Comparison of ENCODE assay signal across 25 cellular contexts in genomic region chr2:121004271-121004812, GRCh38.
"Had no signal": no experiment of that assay in that cellular context is flagged by ENCODE, and none has a peak within 500 bp of the region (broad histone marks: within the 10 kb centered on the region; RNA-seq: fewer than 3 reads in every experiment).

No MANE protein-coding gene starts in this region.

- H3K36me3 ChIP-seq: adrenal gland, colonic mucosa, gastrocnemius medialis, heart left ventricle had no signal

- H3K4me3 ChIP-seq: adrenal gland, body of pancreas, colonic mucosa, gastrocnemius medialis, heart left ventricle had no signal

- H3K9me3 Mint-ChIP-seq: activated CD4-positive, alpha-beta memory T cell treated with anti-CD3 and anti-CD28 coated beads for 36 hours; activated CD4-positive, alpha-beta T cell treated with anti-CD3 and anti-CD28 coated beads, Interleukin-2, amount 10 ng/mL, durations not matched to agents 24 days and 14 days; activated naive CD4-positive, alpha-beta T cell treated with anti-CD3 and anti-CD28 coated beads for 36 hours; activated naive CD8-positive, alpha-beta T cell treated with anti-CD3 and anti-CD28 coated beads, Interleukin-2, amount 50 U/mL, for 24 hours had no signal

- H3K9me3 ChIP-seq: adrenal gland, body of pancreas, colonic mucosa, gastrocnemius medialis had no signal

- DNase-seq: activated CD4-positive, alpha-beta memory T cell treated with anti-CD3 and anti-CD28 coated beads for 36 hours; activated CD4-positive, alpha-beta T cell treated with anti-CD3 and anti-CD28 coated beads for 36 hours; activated CD4-positive, alpha-beta T cell treated with anti-CD3 and anti-CD28 coated beads, Interleukin-2, amount 10 ng/mL, durations not matched to agents 24 days and 14 days; activated CD4-positive, CD25-positive, alpha-beta regulatory T cell; activated CD4-positive, CD25-positive, alpha-beta regulatory T cell treated with anti-CD3 and anti-CD28 coated beads, Interleukin-2, amount 50 U/mL, for 72 hours; activated CD8-positive, alpha-beta T cell treated with anti-CD3 and anti-CD28 coated beads, Interleukin-2, amount 10 ng/mL, durations not matched to agents 7 days and 5 days; activated effector memory CD4-positive, alpha-beta T cell treated with anti-CD3 and anti-CD28 coated beads, Interleukin-2, amount 50 U/mL, for 16 hours; activated naive CD4-positive, alpha-beta T cell treated with anti-CD3 and anti-CD28 coated beads for 36 hours; activated naive CD8-positive, alpha-beta T cell treated with anti-CD3 and anti-CD28 coated beads for 36 hours; activated naive CD8-positive, alpha-beta T cell treated with anti-CD3 and anti-CD28 coated beads, Interleukin-2, amount 50 U/mL, for 24 hours; activated T-cell treated with anti-CD3 and anti-CD28 coated beads, Interleukin-2, amount 50 U/mL, for 4 hours; amygdala; body of pancreas; caudate nucleus; colonic mucosa; effector CD8-positive, alpha-beta T cell; gastrocnemius medialis; glutamatergic neuron; heart left ventricle; T-helper 1 cell; T-helper 2 cell had no signal

- H3K4me3 Mint-ChIP-seq: activated CD4-positive, alpha-beta memory T cell treated with anti-CD3 and anti-CD28 coated beads for 36 hours; activated CD4-positive, alpha-beta T cell treated with anti-CD3 and anti-CD28 coated beads for 36 hours; activated CD4-positive, alpha-beta T cell treated with anti-CD3 and anti-CD28 coated beads, Interleukin-2, amount 10 ng/mL, durations not matched to agents 24 days and 14 days; activated CD8-positive, alpha-beta T cell treated with anti-CD3 and anti-CD28 coated beads, Interleukin-2, amount 10 ng/mL, durations not matched to agents 7 days and 5 days; activated naive CD4-positive, alpha-beta T cell treated with anti-CD3 and anti-CD28 coated beads for 36 hours; activated naive CD4-positive, alpha-beta T cell treated with anti-CD3 and anti-CD28 coated beads, Interleukin-2, amount 50 U/mL, for 24 hours; activated naive CD8-positive, alpha-beta T cell treated with anti-CD3 and anti-CD28 coated beads for 36 hours; activated naive CD8-positive, alpha-beta T cell treated with anti-CD3 and anti-CD28 coated beads, Interleukin-2, amount 50 U/mL, for 24 hours; activated T-cell treated with anti-CD3 and anti-CD28 coated beads, Interleukin-2, amount 50 U/mL, for 4 hours; activated T-helper 17 cell treated with anti-CD3 and anti-CD28 coated beads, Interleukin-2, amount 50 U/mL, for 72 hours had no signal

- H3K27me3 ChIP-seq: adrenal gland, body of pancreas, colonic mucosa, gastrocnemius medialis had no signal

- H3K36me3 Mint-ChIP-seq: activated CD4-positive, alpha-beta memory T cell treated with anti-CD3 and anti-CD28 coated beads for 36 hours; activated naive CD4-positive, alpha-beta T cell treated with anti-CD3 and anti-CD28 coated beads, Interleukin-2, amount 50 U/mL, for 24 hours; activated naive CD8-positive, alpha-beta T cell treated with anti-CD3 and anti-CD28 coated beads for 36 hours had no signal

- H3K4me1 Mint-ChIP-seq: activated CD4-positive, alpha-beta T cell treated with anti-CD3 and anti-CD28 coated beads for 36 hours; activated CD4-positive, alpha-beta T cell treated with anti-CD3 and anti-CD28 coated beads, Interleukin-2, amount 10 ng/mL, durations not matched to agents 24 days and 14 days; activated naive CD4-positive, alpha-beta T cell treated with anti-CD3 and anti-CD28 coated beads, Interleukin-2, amount 50 U/mL, for 24 hours; activated naive CD8-positive, alpha-beta T cell treated with anti-CD3 and anti-CD28 coated beads for 36 hours; activated naive CD8-positive, alpha-beta T cell treated with anti-CD3 and anti-CD28 coated beads, Interleukin-2, amount 50 U/mL, for 24 hours; activated T-helper 17 cell treated with anti-CD3 and anti-CD28 coated beads, Interleukin-2, amount 50 U/mL, for 72 hours had no signal

- H3K4me1 ChIP-seq: adrenal gland, body of pancreas, colonic mucosa, foreskin keratinocyte, gastrocnemius medialis, heart left ventricle had no signal

- H3K27ac ChIP-seq: adrenal gland, body of pancreas, colonic mucosa, foreskin keratinocyte, gastrocnemius medialis, heart left ventricle had no signal

- H3K27me3 Mint-ChIP-seq: activated CD4-positive, alpha-beta T cell treated with anti-CD3 and anti-CD28 coated beads, Interleukin-2, amount 10 ng/mL, durations not matched to agents 24 days and 14 days had no signal

- H3K27ac Mint-ChIP-seq: activated CD4-positive, alpha-beta memory T cell treated with anti-CD3 and anti-CD28 coated beads for 36 hours; activated CD4-positive, alpha-beta T cell treated with anti-CD3 and anti-CD28 coated beads for 36 hours; activated CD4-positive, alpha-beta T cell treated with anti-CD3 and anti-CD28 coated beads, Interleukin-2, amount 10 ng/mL, durations not matched to agents 24 days and 14 days; activated CD8-positive, alpha-beta T cell treated with anti-CD3 and anti-CD28 coated beads, Interleukin-2, amount 10 ng/mL, durations not matched to agents 7 days and 5 days; activated naive CD4-positive, alpha-beta T cell treated with anti-CD3 and anti-CD28 coated beads for 36 hours; activated naive CD4-positive, alpha-beta T cell treated with anti-CD3 and anti-CD28 coated beads, Interleukin-2, amount 50 U/mL, for 24 hours; activated naive CD8-positive, alpha-beta T cell treated with anti-CD3 and anti-CD28 coated beads for 36 hours; activated naive CD8-positive, alpha-beta T cell treated with anti-CD3 and anti-CD28 coated beads, Interleukin-2, amount 50 U/mL, for 24 hours; activated T-helper 17 cell treated with anti-CD3 and anti-CD28 coated beads, Interleukin-2, amount 50 U/mL, for 72 hours had no signal
